24 cellular contexts compared by ENCODE assay signal in genomic region chr3:72950372-72950771, GRCh38. TPM values are rescaled to one million over a fixed set of nuclear protein-coding genes. Genes with fewer than 3 reads are reported as not detected.
A peak's percentile ranks its signal among the peaks of the same experiment; 100 is the strongest.
DNase-seq lines count a peak whose midpoint lies in the region; ATAC-seq and TF ChIP-seq lines count a peak whose summit lies in the region.
"Had no signal": no experiment of that assay in that cellular context is flagged by ENCODE, and none has a peak within 500 bp of the region (broad histone marks: within the 10 kb centered on the region; RNA-seq: fewer than 3 reads in every experiment).

No MANE protein-coding gene starts in this region.

- CTCF ChIA-PET in OCI-LY7 (lab: Charles Lee; ENCODE audit: unreplicated experiment): interaction anchor here (0.6 kb wide), 1 partner anchor 28 kb away, joined by 3 read pairs; no protein-coding TSS in a partner anchor

- POLR2A ChIA-PET in OCI-LY7 (lab: Charles Lee): interaction anchor here (1.0 kb wide), 2 partner anchors 12 to 102 kb away, joined by 3 to 4 read pairs; partner anchors contain the start of gene SHQ1

- no peaks in the 10 kb centered on the region for H3K9me2 ChIP-seq in OCI-LY7 (ENCODE audit: insufficient read depth, low read length)

- no peak overlapping the region for H3K4me3 ChIP-seq in OCI-LY7 (ENCODE audit: low read depth, low read length, poor library complexity, severe bottlenecking)
- no peak overlapping the region for H3K4me3 ChIP-seq in lower lobe of right lung
- H3K4me3 ChIP-seq: esophagus muscularis mucosa, mucosa of descending colon, SJSA1, upper lobe of right lung had no signal

- H4K20me1 ChIP-seq in OCI-LY7 (ENCODE audit: insufficient read depth, low read length): no peaks in the 10 kb centered on the region

- peak; percentile 6 for DNase-seq in OCI-LY7 (ENCODE audit: low spot score)
- no peak for DNase-seq in substantia nigra (lab: John Stamatoyannopoulos, UW)
- no peak for DNase-seq in NCI-H2081 treated with DMSO at 0.1 percent for 48 hours (lab: John Stamatoyannopoulos, UW)
- DNase-seq in lower lobe of right lung: no peak
- DNase-seq in stimulated activated CD4-positive, alpha-beta T cell treated with anti-CD3 and anti-CD28 coated beads, Interleukin-2, amount 100 ng/mL, for 48 hours: no peak
- DNase-seq: activated CD4-positive, alpha-beta T cell treated with anti-CD3 and anti-CD28 coated beads for 4 hours; activated CD8-positive, alpha-beta T cell treated with anti-CD3 and anti-CD28 coated beads, Interleukin-2, amount 10 ng/mL, durations not matched to agents 7 days and 5 days; activated effector memory CD4-positive, alpha-beta T cell treated with Interleukin-2 at 50 U/mL for 16 hours; activated T-cell treated with anti-CD3 and anti-CD28 coated beads, Interleukin-2, amount 50 U/mL, for 1 hour; Caco-2; DMS53; foreskin fibroblast; H9; mucosa of descending colon; NCI-H1694 treated with DMSO at 0.1 percent for 48 hours; occipital lobe; RPMI8226; stimulated activated CD4-positive, alpha-beta T cell treated with anti-CD3 and anti-CD28 coated beads, Interleukin-4, amount 100 ng/mL, for 24 hours; upper lobe of right lung; WERI-Rb-1 had no signal

- peaks cover 18% of the 10 kb centered on the region for H3K4me1 ChIP-seq in OCI-LY7 (ENCODE audit: insufficient read depth, low read length, poor library complexity, severe bottlenecking)
- H3K4me1 ChIP-seq in lower lobe of right lung: no peaks in the 10 kb centered on the region
- H3K4me1 ChIP-seq: esophagus muscularis mucosa, upper lobe of right lung had no signal

- no peak for TF ChIP-seq CTCF in OCI-LY7 (conservative IDR thresholded peaks at IDR 0.05; ENCODE audit: low read length)
- no peak for TF ChIP-seq CTCF in lower lobe of right lung (IDR thresholded peaks at IDR 0.05)

- no peaks in the 10 kb centered on the region for H3K79me2 ChIP-seq in OCI-LY7 (ENCODE audit: insufficient read depth, low read depth, low read length)

- no peaks in the 10 kb centered on the region for H3K36me3 ChIP-seq in OCI-LY7 (ENCODE audit: insufficient read depth, low read length)
- H3K36me3 ChIP-seq in lower lobe of right lung: no peaks in the 10 kb centered on the region
- H3K36me3 ChIP-seq: esophagus muscularis mucosa, SJSA1, upper lobe of right lung, WERI-Rb-1 had no signal

- H3K4me2 ChIP-seq in OCI-LY7 (ENCODE audit: low read length): peak overlapping the region; percentile 28; the same call in 1 of the 2 replicates

- ATAC-seq in GM18511 (IDR thresholded peaks at IDR 0.05; ENCODE audit: unreplicated experiment) (peak; percentile 55), GM21619 (IDR thresholded peaks at IDR 0.05; ENCODE audit: unreplicated experiment) (peak; percentile 47), lower lobe of right lung (no peak)
- ATAC-seq: activated CD8-positive, alpha-beta T cell treated with anti-CD3 and anti-CD28 coated beads, Interleukin-2, amount 10 ng/mL, durations not matched to agents 7 days and 5 days; upper lobe of right lung had no signal

- H2AFZ ChIP-seq in OCI-LY7 (ENCODE audit: low read length): 0 out of 2 replicates have a peak overlapping the region, but pooled peaks have one; percentile 44

- H3K9me3 ChIP-seq in OCI-LY7 (ENCODE audit: low read length) (no peaks in the 10 kb centered on the region), lower lobe of right lung (no peaks in the 10 kb centered on the region)
- H3K9me3 ChIP-seq: Caco-2, esophagus muscularis mucosa, mucosa of descending colon, SJSA1, upper lobe of right lung had no signal

- H3K27ac ChIP-seq in OCI-LY7 (ENCODE audit: low read depth, low read length, poor library complexity, severe bottlenecking): no peak overlapping the region
- peak overlapping the region; percentile 90 for H3K27ac ChIP-seq in substantia nigra (ENCODE audit: low read depth, low read length, poor library complexity, severe bottlenecking)
- H3K27ac ChIP-seq in lower lobe of right lung: no peak overlapping the region
- H3K27ac ChIP-seq: esophagus muscularis mucosa, SJSA1, upper lobe of right lung, WERI-Rb-1 had no signal

- BruUV-seq in OCI-LY7 (replicated peaks; lab: Mats Ljungman, UMichigan): no TSS peak

- intact Hi-C loops in OCI-LY7 (cut with micrococcal nuclease; ENCODE audit: unreplicated experiment) (no loop called here), lower lobe of right lung (cut with DNase I) (no loop called here)

- no peaks in the 10 kb centered on the region for H3K27me3 ChIP-seq in lower lobe of right lung (ENCODE audit: low read depth)
- H3K27me3 ChIP-seq: esophagus muscularis mucosa, SJSA1, upper lobe of right lung had no signal

RNA-seq across cellular contexts. Expression of gene PPP4R2, which starts 46.2 kb away (rescaled TPM):
- total RNA-seq in OCI-LY7 (2014; rRNA removed; shearing (Covaris generic)): 52.0 and 63.5 TPM in 2 replicates
- total RNA-seq in OCI-LY7 (2022) (86.5 and 99.5 TPM in 2 replicates), lower lobe of right lung (65.7 TPM)

Comparison
In these comparisons a context has a peak if more than half of its experiments do, and no peak if none do; other contexts are left out.
1. ATAC-seq: peak in GM18511 (single experiment) and GM21619 (single experiment); none in lower lobe of right lung (0 of 2).